Comparison of ENCODE assay signal across 9 cellular contexts in the genomic region with DNA sequence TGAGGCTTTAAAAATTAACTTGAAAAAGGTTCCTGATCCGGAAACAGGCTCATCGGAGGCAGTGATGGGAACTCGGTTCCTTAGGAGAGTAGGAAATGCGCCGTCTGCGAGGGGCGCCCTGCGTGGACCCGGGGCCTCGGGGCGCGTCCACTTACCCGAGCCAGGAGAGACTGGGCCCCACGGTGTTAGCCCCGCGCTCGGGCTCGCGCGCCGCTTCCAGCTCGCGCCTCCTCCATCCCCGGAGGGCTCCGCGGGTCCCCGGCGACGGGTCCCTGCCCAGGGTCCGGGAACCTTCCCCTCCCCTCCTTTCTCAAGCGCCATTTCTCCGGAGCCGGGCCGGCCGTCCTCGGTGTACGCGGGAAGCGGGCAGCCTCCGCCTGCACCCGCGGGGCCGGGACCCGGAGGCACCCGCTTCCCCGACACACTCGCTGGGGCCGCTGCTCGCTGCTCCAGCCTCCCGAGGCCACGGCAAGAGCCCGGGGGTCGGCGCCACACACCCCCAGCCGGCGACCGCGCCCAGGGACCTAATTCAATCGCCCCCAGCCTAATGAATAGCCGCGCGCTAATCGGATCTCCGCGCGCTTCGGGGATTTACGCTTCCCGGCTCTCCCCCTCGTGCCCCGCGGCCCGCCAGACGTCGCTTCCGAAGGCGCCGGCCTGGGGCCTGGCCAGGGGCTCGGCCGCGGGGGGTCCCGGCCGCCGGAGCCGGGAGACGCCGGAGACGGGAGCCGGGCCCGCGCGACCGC. TPM values are rescaled to one million over a fixed set of nuclear protein-coding genes. Genes with fewer than 3 reads are reported as not detected.
DNase-seq lines count a peak whose midpoint lies in the region; ATAC-seq, FAIRE-seq and TF ChIP-seq lines count a peak whose summit lies in the region.
"Had no signal": no experiment of that assay in that cellular context is flagged by ENCODE, and none has a peak within 500 bp of the region (broad histone marks: within the 10 kb centered on the region; RNA-seq: fewer than 3 reads in every experiment).

No MANE protein-coding gene starts in this region.

- H3K9me3 ChIP-seq in SK-N-SH (no peaks in the 10 kb centered on the region), testis (no peaks in the 10 kb centered on the region)

- peaks cover 35% of the 10 kb centered on the region for H4K20me1 ChIP-seq in SK-N-SH (ENCODE audit: insufficient read depth)

- intact Hi-C loops in testis (cut with DNase I; ENCODE audit: low total_unique reads): no loop called here

- no peaks in the 10 kb centered on the region for H3K9me2 ChIP-seq in SK-N-SH

- TF ChIP-seq CTCF in SK-N-SH (IDR thresholded peaks at IDR 0.05): no peak
- no peak for TF ChIP-seq CTCF in testis (IDR thresholded peaks at IDR 0.05)

- POLR2A ChIA-PET in SK-N-SH (lab: Yijun Ruan, JAX): interaction anchor here (0.9 to 1.8 kb wide), 2 partner anchors 36 to 44 kb away, joined by 3 to 8 read pairs; no protein-coding TSS in a partner anchor

- H2AFZ ChIP-seq in SK-N-SH (ENCODE audit: low read depth): no peak overlapping the region

- H3K27ac ChIP-seq in SK-N-SH (ENCODE audit: low read depth in 2 of 2, low read length in 1 of 2) (peak overlapping the region; percentile 53 to 81; a peak in 2 of 4 replicates), layer of hippocampus (ENCODE audit: low read depth, low read length) (peak overlapping the region; percentile 92), testis (peak overlapping the region; percentile 79 to 97)

- no peaks in the 10 kb centered on the region for H3K27me3 ChIP-seq in SK-N-SH (ENCODE audit: insufficient read depth)
- H3K27me3 ChIP-seq in layer of hippocampus (ENCODE audit: control insufficient read depth, insufficient read depth, low read length): no peaks in the 10 kb centered on the region
- no peaks in the 10 kb centered on the region for H3K27me3 ChIP-seq in testis

- H3K4me2 ChIP-seq in SK-N-SH: peak overlapping the region; percentile 93

- H3K79me2 ChIP-seq in SK-N-SH (ENCODE audit: insufficient read depth): peaks cover 47% of the 10 kb centered on the region

- FAIRE-seq in H54 (lab: Jason Lieb, UNC): no peak

- peak; percentile 75 for DNase-seq in SK-N-SH
- peak; percentile 67 for DNase-seq in astrocyte of the hippocampus (ENCODE audit: low read depth, low spot score)
- no peak for DNase-seq in testis
- no peak for DNase-seq in H54 (ENCODE audit: insufficient read length, low spot score)
- no peak for DNase-seq in RKO (ENCODE audit: low spot score)
- DNase-seq: activated CD4-positive, alpha-beta T cell treated with anti-CD3 and anti-CD28 coated beads, Interleukin-2, amount 50 U/mL, for 4 hours had no signal

- H3K4me3 ChIP-seq in SK-N-SH (ENCODE audit: low read depth in 2 of 2, low read length in 1 of 2) (peak overlapping the region; percentile 70 to 73), testis (peak overlapping the region; percentile 78 to 83)

- H3K4me1 ChIP-seq in SK-N-SH (ENCODE audit: control insufficient read depth in 1 of 2, insufficient read depth in 2 of 2, low read depth in 1 of 2, low read length in 1 of 2) (peaks cover 31 to 78% of the 10 kb centered on the region in 2 experiments), testis (peaks cover 40% of the 10 kb centered on the region)

- ATAC-seq in SK-N-SH treated with all-trans-retinoic acid at 6 μM for 48 hours: no peak
- no peak for ATAC-seq in GM19455 (IDR thresholded peaks at IDR 0.05; ENCODE audit: unreplicated experiment)

- peak overlapping the region; percentile 82 for H3K9ac ChIP-seq in SK-N-SH

- no peak for TF ChIP-seq EP300 in SK-N-SH (IDR thresholded peaks at IDR 0.05; ENCODE audit: borderline replicate concordance in 1 of 2, low read depth in 1 of 2, low read length in 1 of 2)

- CTCF ChIA-PET in SK-N-SH (lab: Yijun Ruan, JAX): interaction anchor here (0.9 to 8.6 kb wide), 22 partner anchors 8 to 140 kb away, joined by 3 to 104 read pairs (median 5); a partner anchor contains a TSS

- WGBS in SK-N-SH (ENCODE audit: low lambda C conversion rate): 3% methylated on average over 32 of the region's 93 CpGs
- 3 to 4% methylated on average over 17 to 54 of the region's 93 CpGs for WGBS in testis, 2 donors

- H3K36me3 ChIP-seq in SK-N-SH (replicated peaks in 1 of 2; ENCODE audit: control insufficient read depth in 1 of 2, insufficient read depth in 2 of 2, low read length in 1 of 2): no peaks in the 10 kb centered on the region
- no peaks in the 10 kb centered on the region for H3K36me3 ChIP-seq in testis (ENCODE audit: low read depth, missing control alignments)

- no peak for TF ChIP-seq RAD21 in SK-N-SH (IDR thresholded peaks at IDR 0.05; ENCODE audit: low read length)

- H3F3A ChIP-seq in SK-N-SH (replicated peaks; ENCODE audit: insufficient read depth): peaks cover 34% of the 10 kb centered on the region

- no peak for TF ChIP-seq POLR2A in testis (IDR thresholded peaks at IDR 0.05)
- no peak for TF ChIP-seq POLR2A in H54 (IDR thresholded peaks at IDR 0.05; ENCODE audit: low read depth, low read length)

TF ChIP-seq in SK-N-SH, 30 proteins besides CTCF, POLR2A, EP300 and RAD21:
- TF ChIP-seq SIN3A (IDR thresholded peaks at IDR 0.05; ENCODE audit: borderline replicate concordance, low read depth, low read length) (no peak; the same call in 1 of the 2 replicates), TCF12 (IDR thresholded peaks at IDR 0.05) (no peak)

TF ChIP-seq in SK-N-SH treated with all-trans-retinoic acid at 6 μM for 48 hours, 23 proteins besides CTCF, POLR2A, EP300 and RAD21:
- TF ChIP-seq ARNTL (CRISPR knock-in tag; IDR thresholded peaks at IDR 0.05; ENCODE audit: borderline replicate concordance, low read depth): no peak
- TF ChIP-seq, protein P1, sequence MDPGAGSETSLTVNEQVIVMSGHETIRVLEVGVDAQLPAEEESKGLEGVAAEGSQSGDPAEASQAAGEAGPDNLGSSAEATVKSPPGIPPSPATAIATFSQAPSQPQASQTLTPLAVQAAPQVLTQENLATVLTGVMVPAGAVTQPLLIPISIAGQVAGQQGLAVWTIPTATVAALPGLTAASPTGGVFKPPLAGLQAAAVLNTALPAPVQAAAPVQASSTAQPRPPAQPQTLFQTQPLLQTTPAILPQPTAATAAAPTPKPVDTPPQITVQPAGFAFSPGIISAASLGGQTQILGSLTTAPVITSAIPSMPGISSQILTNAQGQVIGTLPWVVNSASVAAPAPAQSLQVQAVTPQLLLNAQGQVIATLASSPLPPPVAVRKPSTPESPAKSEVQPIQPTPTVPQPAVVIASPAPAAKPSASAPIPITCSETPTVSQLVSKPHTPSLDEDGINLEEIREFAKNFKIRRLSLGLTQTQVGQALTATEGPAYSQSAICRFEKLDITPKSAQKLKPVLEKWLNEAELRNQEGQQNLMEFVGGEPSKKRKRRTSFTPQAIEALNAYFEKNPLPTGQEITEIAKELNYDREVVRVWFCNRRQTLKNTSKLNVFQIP (CRISPR knock-in tag; IDR thresholded peaks at IDR 0.05; ENCODE audit: borderline replicate concordance, low read depth): no peak
- TF ChIP-seq ZFP3 (CRISPR knock-in tag; IDR thresholded peaks at IDR 0.05): no peak

RNA-seq across cellular contexts. Expression of a gene that starts 2.2 kb away (rescaled TPM):
- polyA plus RNA-seq in SK-N-SH (2012; rRNA removed): 3.6 and 6.4 TPM in 2 replicates
- 1.4 and 4.3 TPM in 2 replicates for polyA plus RNA-seq in SK-N-SH (2012; cell fraction: cytosol; rRNA removed)
- polyA plus RNA-seq in SK-N-SH (2012; cell fraction: nucleus; rRNA removed): 27.3 and 28.3 TPM in 2 replicates
- 10 to 100 TPM; 29.2 to 30.2 TPM for total RNA-seq in testis
- 11.3 TPM for polyA plus RNA-seq in testis (ENCODE audit: insufficient read depth, low read depth, low replicate concordance)

Comparison
In these comparisons a context has a peak if more than half of its experiments do, and no peak if none do; other contexts are left out.
1. DNase-seq: peak in SK-N-SH (single experiment) and astrocyte of the hippocampus (single experiment); none in testis (single experiment), H54 (single experiment) and RKO (single experiment).
2. Peak in every context shown above with its lines, with median percentiles within 50 percentile points of each other: H3K27ac ChIP-seq.